17 cellular contexts compared by ENCODE assay signal in genomic region chr4:154497901-154498300, GRCh38. TPM values are rescaled to one million over a fixed set of nuclear protein-coding genes. Genes with fewer than 3 reads are reported as not detected.
DNase-seq lines count a peak whose midpoint lies in the region; ATAC-seq, FAIRE-seq and TF ChIP-seq lines count a peak whose summit lies in the region.
"Had no signal": no experiment of that assay in that cellular context is flagged by ENCODE, and none has a peak within 500 bp of the region (broad histone marks: within the 10 kb centered on the region; RNA-seq: fewer than 3 reads in every experiment).

No MANE protein-coding gene starts in this region.

- FAIRE-seq in astrocyte (lab: Jason Lieb, UNC), result no peak
- FAIRE-seq in H54 (lab: Jason Lieb, UNC), result no peak
- FAIRE-seq: A549, GM12878, HepG2, HTR-8/SVneo had no signal

- no peaks in the 10 kb centered on the region for H3K79me2 ChIP-seq in astrocyte (ENCODE audit: insufficient read depth, low read length)

- H3K4me2 ChIP-seq in astrocyte (ENCODE audit: low read length), result no peak overlapping the region
- H3K4me2 ChIP-seq: A549, BLaER1, GM23338 had no signal

- no peaks in the 10 kb centered on the region for H3K9me3 ChIP-seq in astrocyte (ENCODE audit: insufficient read depth, low read depth, low read length)
- H3K9me3 ChIP-seq: A549, BLaER1, HAP-1 had no signal

- no peaks in the 10 kb centered on the region for H3K36me3 Mint-ChIP-seq in astrocyte (ENCODE audit: low read depth, unreplicated experiment)
- H3K36me3 Mint-ChIP-seq: CD8-positive, alpha-beta memory T cell had no signal

- H3K9me3 Mint-ChIP-seq in astrocyte (ENCODE audit: unreplicated experiment), result peaks cover 1% of the 10 kb centered on the region
- H3K9me3 Mint-ChIP-seq: GM23338 had no signal

- H3K4me1 Mint-ChIP-seq in astrocyte (ENCODE audit: low read depth, unreplicated experiment), result no peaks in the 10 kb centered on the region
- H3K4me1 Mint-ChIP-seq: CD8-positive, alpha-beta memory T cell; GM23338 had no signal

- H3K4me3 ChIP-seq in astrocyte (ENCODE audit: insufficient read depth, low read depth, low read length), result no peak overlapping the region
- H3K4me3 ChIP-seq: A549, BLaER1, GM12878, GM23338, HAP-1 had no signal

- H3K27me3 ChIP-seq in astrocyte (ENCODE audit: insufficient read depth, low read length), result peaks cover 17% of the 10 kb centered on the region
- H3K27me3 ChIP-seq: BLaER1 had no signal

- no peaks in the 10 kb centered on the region for H4K20me1 ChIP-seq in astrocyte (ENCODE audit: insufficient read depth, low read length)
- H4K20me1 ChIP-seq: BLaER1 had no signal

- no peaks in the 10 kb centered on the region for H3K36me3 ChIP-seq in astrocyte (ENCODE audit: insufficient read depth, low read length)
- H3K36me3 ChIP-seq: BLaER1, HAP-1 had no signal

- H3K27ac Mint-ChIP-seq in astrocyte (ENCODE audit: unreplicated experiment), result no peak overlapping the region
- H3K27ac Mint-ChIP-seq: GM23338 had no signal

- H2AFZ ChIP-seq in astrocyte (ENCODE audit: low read depth, low read length), result no peak overlapping the region
- H2AFZ ChIP-seq: GM23338 had no signal

- H3K4me1 ChIP-seq in astrocyte (ENCODE audit: insufficient read depth, low read length), result no peaks in the 10 kb centered on the region
- H3K4me1 ChIP-seq: A549, BLaER1, HAP-1 had no signal

- H3K4me3 Mint-ChIP-seq in astrocyte (ENCODE audit: unreplicated experiment), result no peak overlapping the region
- H3K4me3 Mint-ChIP-seq: CD8-positive, alpha-beta memory T cell; GM23338 had no signal

- no peak overlapping the region for H3K9ac ChIP-seq in astrocyte (ENCODE audit: low read length)
- H3K9ac ChIP-seq: BLaER1 had no signal

- peaks cover 35% of the 10 kb centered on the region for H3K27me3 Mint-ChIP-seq in astrocyte (ENCODE audit: low read depth, unreplicated experiment)

- no peak for TF ChIP-seq CTCF in astrocyte (IDR thresholded peaks at IDR 0.05; ENCODE audit: insufficient read depth, low read depth, low read length)

- DNase-seq in Daoy (ENCODE audit: low read depth) (peak; percentile 23), astrocyte (ENCODE audit: low read depth) (peak; percentile 1), dermis microvascular lymphatic vessel endothelial cell (ENCODE audit: low read depth in 2 of 2) (peak; percentile 25 to 49), H54 (ENCODE audit: insufficient read length, low spot score) (no peak), COLO829 (ENCODE audit: low spot score) (no peak)
- DNase-seq: AML-193; CD8-positive, alpha-beta memory T cell; DMS53 had no signal

- H3K27ac ChIP-seq in astrocyte (ENCODE audit: low read depth, low read length), result no peak overlapping the region
- H3K27ac ChIP-seq: A549, BLaER1 had no signal

- ATAC-seq in HG03521 (IDR thresholded peaks at IDR 0.05; ENCODE audit: unreplicated experiment), result no peak
- ATAC-seq in GM18519 (IDR thresholded peaks at IDR 0.05; ENCODE audit: low FRiP score, unreplicated experiment), result no peak
- ATAC-seq: A549, GM12878, GM23338, HepG2 had no signal

- TF ChIP-seq POLR2A in H54 (IDR thresholded peaks at IDR 0.05; ENCODE audit: low read depth, low read length), result no peak

RNA-seq across cellular contexts. Expression of gene DCHS2, which starts 6.3 kb away (rescaled TPM):
- total RNA-seq in Daoy (2014; rRNA removed; shearing (Covaris generic)), result 0.15 and 0.40 TPM in 2 replicates
- total RNA-seq in astrocyte (0.25 and 0.36 TPM in 2 replicates), dermis microvascular lymphatic vessel endothelial cell (0.51 and 5.3 TPM in 2 replicates)
- total RNA-seq: HepG2 had no signal

RNA-seq across cellular contexts. Expression of gene PLRG1, which starts 52.3 kb away (rescaled TPM):
- 45.7 and 58.4 TPM in 2 replicates for total RNA-seq in Daoy (2014; rRNA removed; shearing (Covaris generic))
- total RNA-seq in astrocyte, result 77.4 and 81.3 TPM in 2 replicates
- 51.6 and 65.7 TPM in 2 replicates for total RNA-seq in dermis microvascular lymphatic vessel endothelial cell

Comparison
In these comparisons a context has a peak if more than half of its experiments do, and no peak if none do; other contexts are left out.
1. DNase-seq: peak in Daoy (single experiment), astrocyte (single experiment) and dermis microvascular lymphatic vessel endothelial cell (2 of 2); none in H54 (single experiment) and COLO829 (single experiment).